1 cellular context compared by ENCODE assay signal in the genomic region with DNA sequence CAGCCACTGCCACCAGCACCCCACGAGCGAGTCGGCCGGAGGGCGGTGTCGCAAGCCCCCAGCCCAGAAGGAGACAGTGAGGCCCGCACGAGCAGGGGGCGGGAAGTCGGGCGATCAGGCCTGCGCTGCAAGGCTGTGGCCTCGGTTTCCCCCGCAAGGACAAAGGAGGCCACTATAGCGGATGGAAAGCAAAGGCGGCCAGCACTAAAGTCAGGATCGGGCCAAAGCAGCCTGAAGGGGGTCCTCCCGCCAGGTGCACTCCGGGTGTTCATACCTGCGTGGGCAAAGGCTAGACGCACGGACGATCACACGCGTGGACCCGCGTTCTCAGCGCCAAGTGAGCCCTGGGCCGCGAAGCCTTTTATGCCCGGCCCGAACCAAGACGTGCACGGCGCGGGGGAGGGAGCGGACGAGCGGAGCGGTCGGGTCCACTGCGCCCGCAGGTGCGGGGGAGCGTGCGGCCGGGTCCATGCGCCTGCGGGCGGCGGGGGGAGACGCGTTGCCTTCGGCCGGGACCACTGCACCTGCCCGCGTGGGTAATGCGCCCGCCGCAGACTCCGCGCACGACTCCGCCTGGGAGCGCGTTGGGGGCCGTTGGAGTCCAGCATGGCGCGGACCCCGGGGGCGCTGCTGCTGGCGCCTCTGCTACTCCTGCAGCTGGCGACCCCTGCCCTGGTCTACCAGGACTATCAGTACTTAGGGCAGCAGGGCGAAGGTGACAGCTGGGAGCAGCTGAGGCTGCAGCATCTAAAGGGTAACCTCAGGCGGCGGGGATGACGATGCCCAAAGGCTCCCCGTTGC.
TF ChIP-seq lines count a peak whose summit lies in the region.

A gene (minus strand): TSS at position 335 of the 801 bp plus-strand sequence. CDS start 539 bp downstream, outside the sequence.
A gene (plus strand): TSS at position 604 of the 801 bp plus-strand sequence. CDS start 3 bp downstream, at position 607.

TF ChIP-seq in HepG2, 621 proteins besides CTCF, POLR2A, EP300 and RAD21 (continued from another document and continues in another):
- TF ChIP-seq, protein P1, sequence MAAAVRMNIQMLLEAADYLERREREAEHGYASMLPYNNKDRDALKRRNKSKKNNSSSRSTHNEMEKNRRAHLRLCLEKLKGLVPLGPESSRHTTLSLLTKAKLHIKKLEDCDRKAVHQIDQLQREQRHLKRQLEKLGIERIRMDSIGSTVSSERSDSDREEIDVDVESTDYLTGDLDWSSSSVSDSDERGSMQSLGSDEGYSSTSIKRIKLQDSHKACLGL (CRISPR knock-in tag; IDR thresholded peaks at IDR 0.05), result 0 out of 2 replicates have a peak, but pooled peaks have one; percentile 8
- TF ChIP-seq KMT2B (CRISPR knock-in tag; IDR thresholded peaks at IDR 0.05), result peak; percentile 69; the same call in 1 of the 2 replicates
- TF ChIP-seq, protein P2, sequence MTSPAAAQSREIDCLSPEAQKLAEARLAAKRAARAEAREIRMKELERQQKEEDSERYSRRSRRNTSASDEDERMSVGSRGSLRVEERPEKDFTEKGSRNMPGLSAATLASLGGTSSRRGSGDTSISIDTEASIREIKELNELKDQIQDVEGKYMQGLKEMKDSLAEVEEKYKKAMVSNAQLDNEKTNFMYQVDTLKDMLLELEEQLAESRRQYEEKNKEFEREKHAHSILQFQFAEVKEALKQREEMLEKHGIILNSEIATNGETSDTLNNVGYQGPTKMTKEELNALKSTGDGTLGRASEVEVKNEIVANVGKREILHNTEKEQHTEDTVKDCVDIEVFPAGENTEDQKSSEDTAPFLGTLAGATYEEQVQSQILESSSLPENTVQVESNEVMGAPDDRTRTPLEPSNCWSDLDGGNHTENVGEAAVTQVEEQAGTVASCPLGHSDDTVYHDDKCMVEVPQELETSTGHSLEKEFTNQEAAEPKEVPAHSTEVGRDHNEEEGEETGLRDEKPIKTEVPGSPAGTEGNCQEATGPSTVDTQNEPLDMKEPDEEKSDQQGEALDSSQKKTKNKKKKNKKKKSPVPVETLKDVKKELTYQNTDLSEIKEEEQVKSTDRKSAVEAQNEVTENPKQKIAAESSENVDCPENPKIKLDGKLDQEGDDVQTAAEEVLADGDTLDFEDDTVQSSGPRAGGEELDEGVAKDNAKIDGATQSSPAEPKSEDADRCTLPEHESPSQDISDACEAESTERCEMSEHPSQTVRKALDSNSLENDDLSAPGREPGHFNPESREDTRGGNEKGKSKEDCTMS (CRISPR knock-in tag; conservative IDR thresholded peaks at IDR 0.05), result no peak
- TF ChIP-seq, protein P3, sequence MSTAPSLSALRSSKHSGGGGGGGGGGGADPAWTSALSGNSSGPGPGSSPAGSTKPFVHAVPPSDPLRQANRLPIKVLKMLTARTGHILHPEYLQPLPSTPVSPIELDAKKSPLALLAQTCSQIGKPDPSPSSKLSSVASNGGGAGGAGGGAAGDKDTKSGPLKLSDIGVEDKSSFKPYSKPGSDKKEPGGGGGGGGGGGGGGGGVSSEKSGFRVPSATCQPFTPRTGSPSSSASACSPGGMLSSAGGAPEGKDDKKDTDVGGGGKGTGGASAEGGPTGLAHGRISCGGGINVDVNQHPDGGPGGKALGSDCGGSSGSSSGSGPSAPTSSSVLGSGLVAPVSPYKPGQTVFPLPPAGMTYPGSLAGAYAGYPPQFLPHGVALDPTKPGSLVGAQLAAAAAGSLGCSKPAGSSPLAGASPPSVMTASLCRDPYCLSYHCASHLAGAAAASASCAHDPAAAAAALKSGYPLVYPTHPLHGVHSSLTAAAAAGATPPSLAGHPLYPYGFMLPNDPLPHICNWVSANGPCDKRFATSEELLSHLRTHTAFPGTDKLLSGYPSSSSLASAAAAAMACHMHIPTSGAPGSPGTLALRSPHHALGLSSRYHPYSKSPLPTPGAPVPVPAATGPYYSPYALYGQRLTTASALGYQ (CRISPR knock-in tag; IDR thresholded peaks at IDR 0.05), result peak; percentile 67; the same call in 1 of the 2 replicates
- TF ChIP-seq AGO1 (IDR thresholded peaks at IDR 0.05; ENCODE audit: low read depth, low read length, poor library complexity, severe bottlenecking), result no peak
- TF ChIP-seq HIVEP1 (CRISPR knock-in tag; IDR thresholded peaks at IDR 0.05), result no peak; the same call in 1 of the 2 replicates
- TF ChIP-seq, protein P4, sequence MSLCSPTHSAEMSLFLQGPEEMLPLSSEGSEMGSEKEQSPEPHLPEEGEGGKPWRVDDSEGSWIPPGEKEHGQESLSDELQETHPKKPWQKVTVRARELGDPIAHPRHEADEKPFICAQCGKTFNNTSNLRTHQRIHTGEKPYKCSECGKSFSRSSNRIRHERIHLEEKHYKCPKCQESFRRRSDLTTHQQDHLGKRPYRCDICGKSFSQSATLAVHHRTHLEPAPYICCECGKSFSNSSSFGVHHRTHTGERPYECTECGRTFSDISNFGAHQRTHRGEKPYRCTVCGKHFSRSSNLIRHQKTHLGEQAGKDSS (CRISPR knock-in tag; IDR thresholded peaks at IDR 0.05; ENCODE audit: borderline replicate concordance, low read depth), result no peak
- no peak; the same call in 1 of the 2 replicates for TF ChIP-seq ETV6 (CRISPR knock-in tag; conservative IDR thresholded peaks at IDR 0.05)
- 0 out of 2 replicates have a peak, but pooled peaks have one; percentile 60 for TF ChIP-seq ZNF552 (CRISPR knock-in tag; IDR thresholded peaks at IDR 0.05; ENCODE audit: borderline replicate concordance)
- TF ChIP-seq, protein P5, sequence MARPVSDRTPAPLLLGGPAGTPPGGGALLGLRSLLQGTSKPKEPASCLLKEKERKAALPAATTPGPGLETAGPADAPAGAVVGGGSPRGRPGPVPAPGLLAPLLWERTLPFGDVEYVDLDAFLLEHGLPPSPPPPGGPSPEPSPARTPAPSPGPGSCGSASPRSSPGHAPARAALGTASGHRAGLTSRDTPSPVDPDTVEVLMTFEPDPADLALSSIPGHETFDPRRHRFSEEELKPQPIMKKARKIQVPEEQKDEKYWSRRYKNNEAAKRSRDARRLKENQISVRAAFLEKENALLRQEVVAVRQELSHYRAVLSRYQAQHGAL (CRISPR knock-in tag; IDR thresholded peaks at IDR 0.05; ENCODE audit: not compliant biosample characterization), result peak; percentile 36
- no peak for TF ChIP-seq MBD4 (IDR thresholded peaks at IDR 0.05; ENCODE audit: borderline replicate concordance, low read length)
- TF ChIP-seq, protein P6, sequence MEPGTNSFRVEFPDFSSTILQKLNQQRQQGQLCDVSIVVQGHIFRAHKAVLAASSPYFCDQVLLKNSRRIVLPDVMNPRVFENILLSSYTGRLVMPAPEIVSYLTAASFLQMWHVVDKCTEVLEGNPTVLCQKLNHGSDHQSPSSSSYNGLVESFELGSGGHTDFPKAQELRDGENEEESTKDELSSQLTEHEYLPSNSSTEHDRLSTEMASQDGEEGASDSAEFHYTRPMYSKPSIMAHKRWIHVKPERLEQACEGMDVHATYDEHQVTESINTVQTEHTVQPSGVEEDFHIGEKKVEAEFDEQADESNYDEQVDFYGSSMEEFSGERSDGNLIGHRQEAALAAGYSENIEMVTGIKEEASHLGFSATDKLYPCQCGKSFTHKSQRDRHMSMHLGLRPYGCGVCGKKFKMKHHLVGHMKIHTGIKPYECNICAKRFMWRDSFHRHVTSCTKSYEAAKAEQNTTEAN (CRISPR knock-in tag; conservative IDR thresholded peaks at IDR 0.05), result peak; percentile 24; the same call in 1 of the 2 replicates
- TF ChIP-seq EEA1 (CRISPR knock-in tag; IDR thresholded peaks at IDR 0.05; ENCODE audit: borderline replicate concordance), result 0 out of 2 replicates have a peak, but pooled peaks have one; percentile 86
- TF ChIP-seq ZNF382 (CRISPR knock-in tag; IDR thresholded peaks at IDR 0.05; ENCODE audit: borderline replicate concordance), result no peak
- TF ChIP-seq ATRX (CRISPR knock-in tag; IDR thresholded peaks at IDR 0.05; ENCODE audit: borderline replicate concordance), result no peak
- TF ChIP-seq, protein P7, sequence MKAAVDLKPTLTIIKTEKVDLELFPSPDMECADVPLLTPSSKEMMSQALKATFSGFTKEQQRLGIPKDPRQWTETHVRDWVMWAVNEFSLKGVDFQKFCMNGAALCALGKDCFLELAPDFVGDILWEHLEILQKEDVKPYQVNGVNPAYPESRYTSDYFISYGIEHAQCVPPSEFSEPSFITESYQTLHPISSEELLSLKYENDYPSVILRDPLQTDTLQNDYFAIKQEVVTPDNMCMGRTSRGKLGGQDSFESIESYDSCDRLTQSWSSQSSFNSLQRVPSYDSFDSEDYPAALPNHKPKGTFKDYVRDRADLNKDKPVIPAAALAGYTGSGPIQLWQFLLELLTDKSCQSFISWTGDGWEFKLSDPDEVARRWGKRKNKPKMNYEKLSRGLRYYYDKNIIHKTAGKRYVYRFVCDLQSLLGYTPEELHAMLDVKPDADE (CRISPR knock-in tag; IDR thresholded peaks at IDR 0.05), result no peak
- TF ChIP-seq, protein P8, sequence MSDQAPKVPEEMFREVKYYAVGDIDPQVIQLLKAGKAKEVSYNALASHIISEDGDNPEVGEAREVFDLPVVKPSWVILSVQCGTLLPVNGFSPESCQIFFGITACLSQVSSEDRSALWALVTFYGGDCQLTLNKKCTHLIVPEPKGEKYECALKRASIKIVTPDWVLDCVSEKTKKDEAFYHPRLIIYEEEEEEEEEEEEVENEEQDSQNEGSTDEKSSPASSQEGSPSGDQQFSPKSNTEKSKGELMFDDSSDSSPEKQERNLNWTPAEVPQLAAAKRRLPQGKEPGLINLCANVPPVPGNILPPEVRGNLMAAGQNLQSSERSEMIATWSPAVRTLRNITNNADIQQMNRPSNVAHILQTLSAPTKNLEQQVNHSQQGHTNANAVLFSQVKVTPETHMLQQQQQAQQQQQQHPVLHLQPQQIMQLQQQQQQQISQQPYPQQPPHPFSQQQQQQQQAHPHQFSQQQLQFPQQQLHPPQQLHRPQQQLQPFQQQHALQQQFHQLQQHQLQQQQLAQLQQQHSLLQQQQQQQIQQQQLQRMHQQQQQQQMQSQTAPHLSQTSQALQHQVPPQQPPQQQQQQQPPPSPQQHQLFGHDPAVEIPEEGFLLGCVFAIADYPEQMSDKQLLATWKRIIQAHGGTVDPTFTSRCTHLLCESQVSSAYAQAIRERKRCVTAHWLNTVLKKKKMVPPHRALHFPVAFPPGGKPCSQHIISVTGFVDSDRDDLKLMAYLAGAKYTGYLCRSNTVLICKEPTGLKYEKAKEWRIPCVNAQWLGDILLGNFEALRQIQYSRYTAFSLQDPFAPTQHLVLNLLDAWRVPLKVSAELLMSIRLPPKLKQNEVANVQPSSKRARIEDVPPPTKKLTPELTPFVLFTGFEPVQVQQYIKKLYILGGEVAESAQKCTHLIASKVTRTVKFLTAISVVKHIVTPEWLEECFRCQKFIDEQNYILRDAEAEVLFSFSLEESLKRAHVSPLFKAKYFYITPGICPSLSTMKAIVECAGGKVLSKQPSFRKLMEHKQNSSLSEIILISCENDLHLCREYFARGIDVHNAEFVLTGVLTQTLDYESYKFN (CRISPR knock-in tag; conservative IDR thresholded peaks at IDR 0.05), result peak; percentile 58; the same call in 1 of the 2 replicates
- TF ChIP-seq, protein P9, sequence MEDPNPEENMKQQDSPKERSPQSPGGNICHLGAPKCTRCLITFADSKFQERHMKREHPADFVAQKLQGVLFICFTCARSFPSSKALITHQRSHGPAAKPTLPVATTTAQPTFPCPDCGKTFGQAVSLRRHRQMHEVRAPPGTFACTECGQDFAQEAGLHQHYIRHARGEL (CRISPR knock-in tag; IDR thresholded peaks at IDR 0.05), result no peak
- TF ChIP-seq, protein P10, sequence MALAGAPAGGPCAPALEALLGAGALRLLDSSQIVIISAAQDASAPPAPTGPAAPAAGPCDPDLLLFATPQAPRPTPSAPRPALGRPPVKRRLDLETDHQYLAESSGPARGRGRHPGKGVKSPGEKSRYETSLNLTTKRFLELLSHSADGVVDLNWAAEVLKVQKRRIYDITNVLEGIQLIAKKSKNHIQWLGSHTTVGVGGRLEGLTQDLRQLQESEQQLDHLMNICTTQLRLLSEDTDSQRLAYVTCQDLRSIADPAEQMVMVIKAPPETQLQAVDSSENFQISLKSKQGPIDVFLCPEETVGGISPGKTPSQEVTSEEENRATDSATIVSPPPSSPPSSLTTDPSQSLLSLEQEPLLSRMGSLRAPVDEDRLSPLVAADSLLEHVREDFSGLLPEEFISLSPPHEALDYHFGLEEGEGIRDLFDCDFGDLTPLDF (CRISPR knock-in tag; IDR thresholded peaks at IDR 0.05), result no peak
- peak; percentile 99 for TF ChIP-seq POLR2G (IDR thresholded peaks at IDR 0.05; ENCODE audit: low read depth, low read length)
- TF ChIP-seq, protein P11, sequence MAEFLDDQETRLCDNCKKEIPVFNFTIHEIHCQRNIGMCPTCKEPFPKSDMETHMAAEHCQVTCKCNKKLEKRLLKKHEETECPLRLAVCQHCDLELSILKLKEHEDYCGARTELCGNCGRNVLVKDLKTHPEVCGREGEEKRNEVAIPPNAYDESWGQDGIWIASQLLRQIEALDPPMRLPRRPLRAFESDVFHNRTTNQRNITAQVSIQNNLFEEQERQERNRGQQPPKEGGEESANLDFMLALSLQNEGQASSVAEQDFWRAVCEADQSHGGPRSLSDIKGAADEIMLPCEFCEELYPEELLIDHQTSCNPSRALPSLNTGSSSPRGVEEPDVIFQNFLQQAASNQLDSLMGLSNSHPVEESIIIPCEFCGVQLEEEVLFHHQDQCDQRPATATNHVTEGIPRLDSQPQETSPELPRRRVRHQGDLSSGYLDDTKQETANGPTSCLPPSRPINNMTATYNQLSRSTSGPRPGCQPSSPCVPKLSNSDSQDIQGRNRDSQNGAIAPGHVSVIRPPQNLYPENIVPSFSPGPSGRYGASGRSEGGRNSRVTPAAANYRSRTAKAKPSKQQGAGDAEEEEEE (CRISPR knock-in tag; IDR thresholded peaks at IDR 0.05; ENCODE audit: borderline replicate concordance), result peak; percentile 78; the same call in 1 of the 2 replicates
- TF ChIP-seq HNRNPUL1 (IDR thresholded peaks at IDR 0.05; ENCODE audit: low read depth, low read length), result peak; percentile 58; the same call in 1 of the 2 replicates
- no peak for TF ChIP-seq SUZ12 (IDR thresholded peaks at IDR 0.05; ENCODE audit: low read depth, low read length)
- TF ChIP-seq, protein P12, sequence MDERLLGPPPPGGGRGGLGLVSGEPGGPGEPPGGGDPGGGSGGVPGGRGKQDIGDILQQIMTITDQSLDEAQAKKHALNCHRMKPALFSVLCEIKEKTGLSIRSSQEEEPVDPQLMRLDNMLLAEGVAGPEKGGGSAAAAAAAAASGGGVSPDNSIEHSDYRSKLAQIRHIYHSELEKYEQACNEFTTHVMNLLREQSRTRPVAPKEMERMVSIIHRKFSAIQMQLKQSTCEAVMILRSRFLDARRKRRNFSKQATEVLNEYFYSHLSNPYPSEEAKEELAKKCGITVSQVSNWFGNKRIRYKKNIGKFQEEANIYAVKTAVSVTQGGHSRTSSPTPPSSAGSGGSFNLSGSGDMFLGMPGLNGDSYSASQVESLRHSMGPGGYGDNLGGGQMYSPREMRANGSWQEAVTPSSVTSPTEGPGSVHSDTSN (CRISPR knock-in tag; IDR thresholded peaks at IDR 0.05), result no peak
- TF ChIP-seq ZNF75D (CRISPR knock-in tag; IDR thresholded peaks at IDR 0.05; ENCODE audit: borderline replicate concordance), result 0 out of 2 replicates have a peak, but pooled peaks have one; percentile 89
- peak; percentile 41; the same call in 1 of the 2 replicates for TF ChIP-seq CREB1 (IDR thresholded peaks at IDR 0.05)
- TF ChIP-seq CREB1 (CRISPR knock-in tag; IDR thresholded peaks at IDR 0.05), result no peak; the same call in 1 of the 2 replicates
- TF ChIP-seq HNRNPK (IDR thresholded peaks at IDR 0.05; ENCODE audit: low read depth, low read length, poor library complexity, severe bottlenecking), result peak; percentile 28
- 0 out of 2 replicates have a peak, but pooled peaks have one; percentile 28 for TF ChIP-seq ARHGAP35 (CRISPR knock-in tag; IDR thresholded peaks at IDR 0.05; ENCODE audit: borderline replicate concordance)
